Comparison of ENCODE assay signal across 8 cellular contexts in the genomic region with DNA sequence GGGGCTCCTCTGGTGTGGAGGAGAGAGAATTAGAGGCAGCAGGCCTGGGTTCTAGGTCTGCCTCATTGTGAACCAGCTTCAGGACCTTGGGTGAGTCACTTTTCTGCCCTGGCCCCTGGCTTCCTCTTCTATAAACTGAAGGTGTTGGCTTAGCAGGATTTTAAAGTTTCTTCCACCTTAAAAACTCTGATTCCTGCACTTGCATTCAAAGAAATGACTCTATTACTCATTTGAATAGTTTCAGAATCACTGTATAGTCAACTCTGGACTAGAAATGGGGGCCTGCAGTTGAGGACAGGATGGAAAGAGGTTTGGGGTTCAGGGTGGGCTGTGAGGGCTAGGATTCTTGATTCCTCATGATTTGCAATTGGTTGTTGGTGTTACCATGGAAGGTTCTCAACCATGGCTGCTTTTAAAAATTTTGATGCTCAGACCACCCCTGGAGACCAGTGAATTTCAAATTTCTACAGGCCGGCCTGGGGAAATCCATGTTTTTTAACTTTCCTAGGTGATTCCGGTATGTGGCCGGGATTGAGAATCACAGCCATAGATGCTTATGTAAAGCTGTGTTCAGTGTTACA.
A peak's percentile ranks its signal among the peaks of the same experiment; 100 is the strongest.
DNase-seq lines count a peak whose midpoint lies in the region; ATAC-seq lines count a peak whose summit lies in the region.

No MANE protein-coding gene starts in this region.

- H3K4me2 ChIP-seq in BLaER1 treated with 17β-estradiol and CSF1 and Interleukin-3, amounts not matched to agents 10 nM and 100 nM, result peak overlapping the region; percentile 83 to 98 (median 93)

- H4K20me1 ChIP-seq in BLaER1 treated with 17β-estradiol and CSF1 and Interleukin-3, amounts not matched to agents 10 nM and 100 nM, result peaks cover 96 to 100% (median 99%) of the 10 kb centered on the region in 11 experiments

- ATAC-seq in GM19467 (IDR thresholded peaks at IDR 0.05; ENCODE audit: unreplicated experiment), result peak; percentile 23
- no peak for ATAC-seq in HG03196 (IDR thresholded peaks at IDR 0.05; ENCODE audit: unreplicated experiment)

- no peaks in the 10 kb centered on the region for H3K9me3 ChIP-seq in BLaER1 treated with 17β-estradiol and CSF1 and Interleukin-3, amounts not matched to agents 10 nM and 100 nM (replicated peaks in 1 of 11)
- H3K9me3 ChIP-seq in effector memory CD4-positive, alpha-beta T cell (ENCODE audit: control insufficient read depth, low read length), result no peaks in the 10 kb centered on the region

- peaks cover 7 to 73% (median 60%) of the 10 kb centered on the region in 11 experiments; a peak in 20 of 22 replicates for H3K36me3 ChIP-seq in BLaER1 treated with 17β-estradiol and CSF1 and Interleukin-3, amounts not matched to agents 10 nM and 100 nM
- H3K36me3 ChIP-seq in effector memory CD4-positive, alpha-beta T cell (ENCODE audit: control insufficient read depth, insufficient read depth, low read length), result no peaks in the 10 kb centered on the region

- peak overlapping the region; percentile 29 to 92 (median 78); a peak in 21 of 22 replicates for H3K27ac ChIP-seq in BLaER1 treated with 17β-estradiol and CSF1 and Interleukin-3, amounts not matched to agents 10 nM and 100 nM
- H3K27ac ChIP-seq in effector memory CD4-positive, alpha-beta T cell (ENCODE audit: insufficient read depth, low read length, poor library complexity, severe bottlenecking), result peak overlapping the region; percentile 19

- peak overlapping the region; percentile 9 to 71 (median 61); a peak in 20 of 22 replicates for H3K9ac ChIP-seq in BLaER1 treated with 17β-estradiol and CSF1 and Interleukin-3, amounts not matched to agents 10 nM and 100 nM

- DNase-seq in NAMALWA (ENCODE audit: low spot score), result peak; percentile 43
- DNase-seq in effector memory CD4-positive, alpha-beta T cell, result no peak
- no peak for DNase-seq in NCI-H510A treated with DMSO at 0.1 percent for 48 hours (lab: John Stamatoyannopoulos, UW)
- DNase-seq in foreskin melanocyte, result no peak
- no peak for DNase-seq in COLO668 (lab: John Stamatoyannopoulos, UW; ENCODE audit: unreplicated experiment)

- H3K27me3 ChIP-seq in BLaER1 treated with 17β-estradiol and CSF1 and Interleukin-3, amounts not matched to agents 10 nM and 100 nM, result no peaks in the 10 kb centered on the region
- no peaks in the 10 kb centered on the region for H3K27me3 ChIP-seq in effector memory CD4-positive, alpha-beta T cell (replicated peaks; ENCODE audit: control insufficient read depth, insufficient read depth, low read length, poor library complexity, severe bottlenecking)

- peaks cover 99 to 100% (median 100%) of the 10 kb centered on the region in 10 experiments for H3K4me1 ChIP-seq in BLaER1 treated with 17β-estradiol and CSF1 and Interleukin-3, amounts not matched to agents 10 nM and 100 nM
- H3K4me1 ChIP-seq in effector memory CD4-positive, alpha-beta T cell (ENCODE audit: control insufficient read depth, insufficient read depth, low read length, poor library complexity, severe bottlenecking), result peaks cover 80% of the 10 kb centered on the region

- peak overlapping the region in 8 of 10 experiments; percentile 11 to 47 (median 30); a peak in 15 of 20 replicates for H3K4me3 ChIP-seq in BLaER1 treated with 17β-estradiol and CSF1 and Interleukin-3, amounts not matched to agents 10 nM and 100 nM
- no peak overlapping the region for H3K4me3 ChIP-seq in effector memory CD4-positive, alpha-beta T cell (ENCODE audit: insufficient read depth, low read depth, low read length, poor library complexity, severe bottlenecking)
